8 cellular contexts compared by ENCODE assay signal in genomic region chr4:122827899-122828601, GRCh38. TPM values are rescaled to one million over a fixed set of nuclear protein-coding genes. Genes with fewer than 3 reads are reported as not detected.
DNase-seq lines count a peak whose midpoint lies in the region; ATAC-seq, FAIRE-seq and TF ChIP-seq lines count a peak whose summit lies in the region.

No MANE protein-coding gene starts in this region.

- H3K4me2 ChIP-seq in A549: peak overlapping the region; percentile 89

- no peaks in the 10 kb centered on the region for H3K27me3 ChIP-seq in prostate gland (replicated peaks; ENCODE audit: insufficient read depth)

- H3K4me3 ChIP-seq in A549: peak overlapping the region; percentile 91
- peak overlapping the region; percentile 46 to 52 for H3K4me3 ChIP-seq in prostate gland

- peaks cover 8% of the 10 kb centered on the region for H3K36me3 Mint-ChIP-seq in activated T-helper 17 cell treated with anti-CD3 and anti-CD28 coated beads, Interleukin-2, amount 50 U/mL, for 72 hours (ENCODE audit: low read depth)

- POLR2A ChIA-PET in A549 (lab: Yijun Ruan, JAX): interaction anchor here (1.0 to 1.7 kb wide), 7 partner anchors 45 to 75 kb away, joined by 3 to 6 read pairs (median 4); no protein-coding TSS in a partner anchor

- FAIRE-seq in A549 (lab: Jason Lieb, UNC): no peak

- H3K36me3 ChIP-seq in prostate gland: no peaks in the 10 kb centered on the region

- peak; percentile 66 to 74; a peak in 5 of 6 replicates for ATAC-seq in A549
- peak; percentile 91 for ATAC-seq in GM18502 (IDR thresholded peaks at IDR 0.05; ENCODE audit: poor library complexity, unreplicated experiment)
- ATAC-seq in HG02852 (IDR thresholded peaks at IDR 0.05; ENCODE audit: unreplicated experiment): peak; percentile 89
- ATAC-seq in activated T-helper 17 cell treated with anti-CD3 and anti-CD28 coated beads, Interleukin-2, amount 50 U/mL, for 72 hours (replicated peaks): peak; percentile 84
- ATAC-seq in left cardiac atrium: peak; percentile 28 to 67

- H3K27ac ChIP-seq in A549: peak overlapping the region; percentile 95 to 99
- H3K27ac ChIP-seq in prostate gland: peak overlapping the region; percentile 79 to 82

- no peak for TF ChIP-seq RAD21 in A549 (conservative IDR thresholded peaks at IDR 0.05 in 1 of 2, IDR thresholded peaks at IDR 0.05 in 1 of 2)

- no peaks in the 10 kb centered on the region for H3K9me3 Mint-ChIP-seq in activated T-helper 17 cell treated with anti-CD3 and anti-CD28 coated beads, Interleukin-2, amount 50 U/mL, for 72 hours

- H3K4me3 Mint-ChIP-seq in activated T-helper 17 cell treated with anti-CD3 and anti-CD28 coated beads, Interleukin-2, amount 50 U/mL, for 72 hours: peak overlapping the region; percentile 80

- peaks cover 10% of the 10 kb centered on the region for H3K4me1 Mint-ChIP-seq in activated T-helper 17 cell treated with anti-CD3 and anti-CD28 coated beads, Interleukin-2, amount 50 U/mL, for 72 hours

- H3K9me3 ChIP-seq in A549 (no peaks in the 10 kb centered on the region), prostate gland (no peaks in the 10 kb centered on the region)

- no peak for TF ChIP-seq EP300 in A549 (IDR thresholded peaks at IDR 0.05)

- peaks cover 68% of the 10 kb centered on the region for H3K27me3 Mint-ChIP-seq in activated T-helper 17 cell treated with anti-CD3 and anti-CD28 coated beads, Interleukin-2, amount 50 U/mL, for 72 hours

- H3K27ac Mint-ChIP-seq in activated T-helper 17 cell treated with anti-CD3 and anti-CD28 coated beads, Interleukin-2, amount 50 U/mL, for 72 hours: peak overlapping the region; percentile 45

- TF ChIP-seq POLR2A in A549 (IDR thresholded peaks at IDR 0.05; ENCODE audit: low read length) (no peak), prostate gland (IDR thresholded peaks at IDR 0.05) (no peak)

- DNase-seq in A549 (ENCODE audit: low read depth in 1 of 2, low spot score in 1 of 2): peak; percentile 55 to 65
- DNase-seq in NCI-H345 (lab: John Stamatoyannopoulos, UW): peak; percentile 22
- DNase-seq in left cardiac atrium: peak; percentile 33
- no peak for DNase-seq in prostate gland (ENCODE audit: low spot score)
- no peak for DNase-seq in GDM1 (lab: John Stamatoyannopoulos, UW)

- no peak for TF ChIP-seq CTCF in A549 (IDR thresholded peaks at IDR 0.05)
- TF ChIP-seq CTCF in prostate gland (IDR thresholded peaks at IDR 0.05): peak in 1 of 4 experiments; percentile 9

- peaks cover 50% of the 10 kb centered on the region for H3K4me1 ChIP-seq in A549
- no peaks in the 10 kb centered on the region for H3K4me1 ChIP-seq in prostate gland (replicated peaks)

- WGBS in A549 (ENCODE audit: missing lambda C conversion rate): 0% methylated on average over 9 of the region's 9 CpGs
- 29% methylated on average over 9 of the region's 9 CpGs for WGBS in prostate gland

- intact Hi-C loops in left cardiac atrium (cut with DNase I) (no loop called here), prostate gland (cut with DNase I) (no loop called here)

- CTCF ChIA-PET in A549 (lab: Yijun Ruan, JAX): interaction anchor here (0.9 to 1.5 kb wide), 4 partner anchors 37 to 86 kb away, joined by 3 to 6 read pairs (median 4); no protein-coding TSS in a partner anchor

TF ChIP-seq in A549, 52 proteins besides CTCF, POLR2A, EP300 and RAD21:
- TF ChIP-seq RARB (CRISPR knock-in tag; IDR thresholded peaks at IDR 0.05): no peak
- peak; percentile 53; the same call in 1 of the 2 replicates for TF ChIP-seq USF2 (IDR thresholded peaks at IDR 0.05)
- no peak for TF ChIP-seq MAZ (IDR thresholded peaks at IDR 0.05; ENCODE audit: borderline replicate concordance, low read depth, low read length)
- TF ChIP-seq, protein P1, sequence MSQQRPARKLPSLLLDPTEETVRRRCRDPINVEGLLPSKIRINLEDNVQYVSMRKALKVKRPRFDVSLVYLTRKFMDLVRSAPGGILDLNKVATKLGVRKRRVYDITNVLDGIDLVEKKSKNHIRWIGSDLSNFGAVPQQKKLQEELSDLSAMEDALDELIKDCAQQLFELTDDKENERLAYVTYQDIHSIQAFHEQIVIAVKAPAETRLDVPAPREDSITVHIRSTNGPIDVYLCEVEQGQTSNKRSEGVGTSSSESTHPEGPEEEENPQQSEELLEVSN (IDR thresholded peaks at IDR 0.05; ENCODE audit: borderline replicate concordance, low read depth): no peak
- TF ChIP-seq BHLHE40 (IDR thresholded peaks at IDR 0.05; ENCODE audit: low read depth, low read length): peak; percentile 29; the same call in 1 of the 2 replicates

RNA-seq across cellular contexts. Expression of gene FGF2, which starts 1.4 kb away (rescaled TPM):
- 32.5 and 45.2 TPM in 2 replicates for polyA plus RNA-seq in A549 (2011; rRNA removed)
- polyA plus RNA-seq in A549 (2012; cell fraction: cytosol; rRNA removed): 8.0 and 10.2 TPM in 2 replicates
- polyA plus RNA-seq in A549 (2012; cell fraction: nucleus; rRNA removed): 5.8 and 6.5 TPM in 2 replicates
- 32.4 to 35.1 TPM (median 32.9 TPM) in 3 replicates for polyA plus RNA-seq in A549 (2017; fragmentation: RNase III; extraction: RNeasy Plus Mini Kit Qiagen cat#74134 plus additional on column Dnase treatment)
- 19.3 and 20.7 TPM in 2 replicates for polyA minus RNA-seq in A549 (2011; rRNA and poly(A)+ RNA removed)
- total RNA-seq in activated T-helper 17 cell treated with anti-CD3 and anti-CD28 coated beads, Interleukin-2, amount 50 U/mL, for 72 hours: under 1 TPM; 0.11 to 0.32 TPM
- total RNA-seq in left cardiac atrium: 10 to 100 TPM in 1 of 2 donors, 1 to 10 TPM in 1; 7.5 to 14.3 TPM
- 1 to 10 TPM; 4.4 to 4.8 TPM for total RNA-seq in prostate gland

Comparison
In these comparisons a context has a peak if more than half of its experiments do, and no peak if none do; other contexts are left out.
1. DNase-seq: peak in A549 (2 of 2), NCI-H345 (single experiment) and left cardiac atrium (single experiment); none in prostate gland (single experiment) and GDM1 (single experiment).
2. RNA of gene FGF2, which starts 1.4 kb away (total RNA-seq): 7.5 to 14.3 TPM in left cardiac atrium and 4.4 to 4.8 TPM in prostate gland; 0.11 to 0.32 TPM in activated T-helper 17 cell treated with anti-CD3 and anti-CD28 coated beads, Interleukin-2, amount 50 U/mL, for 72 hours; every median in the first group is over 4 times any median in the second.
3. Peak in every context shown above with its lines, with median percentiles within 50 percentile points of each other: ATAC-seq.